In the genomic region with DNA sequence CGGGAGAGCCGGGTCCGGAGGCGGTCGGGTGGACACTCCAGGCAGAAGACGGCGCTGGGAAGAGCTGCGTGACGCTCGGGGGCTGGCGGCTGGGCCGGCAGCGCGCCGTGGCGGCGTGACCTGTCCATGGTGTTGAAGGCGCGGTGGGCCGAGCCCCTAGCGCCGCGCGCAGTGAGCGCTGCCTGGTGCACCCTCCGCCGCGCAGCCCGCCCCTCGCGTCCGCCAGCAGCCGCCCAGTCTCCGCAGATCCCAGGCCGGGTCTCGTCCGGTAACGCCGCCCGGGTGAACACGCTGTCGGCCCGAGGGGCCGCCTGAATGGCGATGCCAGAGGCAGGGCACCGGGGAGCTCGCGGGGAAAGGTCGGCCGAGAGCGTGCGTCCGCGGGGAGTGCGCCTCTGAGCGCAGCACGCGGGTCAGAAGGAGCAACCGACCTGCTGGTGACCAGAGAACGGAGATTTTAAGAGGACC, we compare ENCODE assay signal across 2 cellular contexts.
TF ChIP-seq lines count a peak whose summit lies in the region.

No MANE protein-coding gene starts in this region.

TF ChIP-seq in A549, 52 proteins besides CTCF, POLR2A, EP300 and RAD21:
- TF ChIP-seq, protein P1, sequence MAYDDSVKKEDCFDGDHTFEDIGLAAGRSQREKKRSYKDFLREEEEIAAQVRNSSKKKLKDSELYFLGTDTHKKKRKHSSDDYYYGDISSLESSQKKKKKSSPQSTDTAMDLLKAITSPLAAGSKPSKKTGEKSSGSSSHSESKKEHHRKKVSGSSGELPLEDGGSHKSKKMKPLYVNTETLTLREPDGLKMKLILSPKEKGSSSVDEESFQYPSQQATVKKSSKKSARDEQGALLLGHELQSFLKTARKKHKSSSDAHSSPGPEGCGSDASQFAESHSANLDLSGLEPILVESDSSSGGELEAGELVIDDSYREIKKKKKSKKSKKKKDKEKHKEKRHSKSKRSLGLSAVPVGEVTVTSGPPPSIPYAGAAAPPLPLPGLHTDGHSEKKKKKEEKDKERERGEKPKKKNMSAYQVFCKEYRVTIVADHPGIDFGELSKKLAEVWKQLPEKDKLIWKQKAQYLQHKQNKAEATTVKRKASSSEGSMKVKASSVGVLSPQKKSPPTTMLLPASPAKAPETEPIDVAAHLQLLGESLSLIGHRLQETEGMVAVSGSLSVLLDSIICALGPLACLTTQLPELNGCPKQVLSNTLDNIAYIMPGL (CRISPR knock-in tag; IDR thresholded peaks at IDR 0.05; ENCODE audit: borderline replicate concordance): no peak
- TF ChIP-seq REST (IDR thresholded peaks at IDR 0.05) (peak; percentile 67; the same call in 1 of the 2 replicates), HEYL (CRISPR knock-in tag; IDR thresholded peaks at IDR 0.05) (no peak), TFCP2L1 (CRISPR knock-in tag; IDR thresholded peaks at IDR 0.05) (no peak)
TF ChIP-seq in A549: peak in this region for 1.

TF ChIP-seq in H1, 55 proteins besides CTCF, POLR2A, EP300 and RAD21:
- TF ChIP-seq KDM1A (IDR thresholded peaks at IDR 0.05; ENCODE audit: borderline replicate concordance, low read length): no peak
- TF ChIP-seq KDM5A (IDR thresholded peaks at IDR 0.05; ENCODE audit: low read length): no peak
- TF ChIP-seq E2F6 (IDR thresholded peaks at IDR 0.05): peak; percentile 57; the same call in 1 of the 2 replicates
- TF ChIP-seq HDAC2 (IDR thresholded peaks at IDR 0.05; ENCODE audit: borderline replicate concordance in 1 of 2, low read depth in 2 of 2, low read length in 2 of 2): peak in 1 of 2 experiments; percentile 23; a peak in 1 of 4 replicates
- TF ChIP-seq YY1 (IDR thresholded peaks at IDR 0.05; ENCODE audit: low read depth, low read length): peak; percentile 5; the same call in 1 of the 2 replicates
- TF ChIP-seq PHF8 (conservative IDR thresholded peaks at IDR 0.05; ENCODE audit: low read depth, low read length): 0 out of 2 replicates have a peak, but pooled peaks have one; percentile 17
- no peak for TF ChIP-seq CHD7 (IDR thresholded peaks at IDR 0.05; ENCODE audit: insufficient replicate concordance, low read length)
- TF ChIP-seq SIN3A (conservative IDR thresholded peaks at IDR 0.05 in 1 of 2, IDR thresholded peaks at IDR 0.05 in 1 of 2; ENCODE audit: low read depth in 1 of 2, low read length in 2 of 2): peak in 1 of 2 experiments; percentile 92; a peak in 3 of 4 replicates
- TF ChIP-seq BACH1 (IDR thresholded peaks at IDR 0.05; ENCODE audit: low read length): peak; percentile 26; the same call in 1 of the 2 replicates
- TF ChIP-seq KDM4A (IDR thresholded peaks at IDR 0.05; ENCODE audit: low read depth, low read length, severe bottlenecking): peak; percentile 46
- TF ChIP-seq SUZ12 (IDR thresholded peaks at IDR 0.05; ENCODE audit: low read length): peak; percentile 41; the same call in 1 of the 2 replicates
TF ChIP-seq in H1: peak in this region for 8.
